Comparison of ENCODE assay signal across 12 cellular contexts in the genomic region with DNA sequence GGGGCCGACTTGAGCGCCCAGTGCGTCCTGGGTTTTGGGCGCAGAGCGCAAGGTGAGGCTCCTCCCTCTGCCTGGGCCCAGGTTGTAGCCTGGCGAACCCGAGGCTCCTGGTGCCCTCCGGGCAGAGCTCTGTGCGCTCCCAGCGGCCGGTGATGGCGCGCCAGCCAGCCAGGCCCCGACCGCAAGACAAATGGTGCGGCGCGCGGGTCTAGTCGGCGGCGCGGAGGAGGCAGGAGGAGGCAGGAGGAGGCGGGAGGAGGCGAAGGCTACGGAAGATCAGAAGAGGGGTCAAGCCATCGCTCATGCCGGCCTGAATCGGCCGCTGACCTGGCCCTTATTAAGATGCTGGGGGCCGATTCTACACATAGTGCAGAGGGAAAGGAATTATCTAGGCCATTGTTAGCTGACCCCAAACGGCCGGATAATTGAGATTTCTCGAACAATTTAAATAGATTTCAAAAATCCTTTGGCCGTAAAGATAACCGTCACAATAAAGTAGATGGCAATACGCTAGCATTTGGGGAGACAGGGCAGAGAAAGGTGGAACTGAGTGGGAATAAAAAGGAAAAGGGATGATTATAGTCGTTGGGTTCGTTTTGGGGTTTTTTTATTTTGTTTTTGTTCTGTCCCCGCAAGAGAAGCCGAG. TPM values are rescaled to one million over a fixed set of nuclear protein-coding genes. Genes with fewer than 3 reads are reported as not detected.
A peak's percentile ranks its signal among the peaks of the same experiment; 100 is the strongest.
DNase-seq lines count a peak whose midpoint lies in the region; ATAC-seq and TF ChIP-seq lines count a peak whose summit lies in the region.
"Had no signal": no experiment of that assay in that cellular context is flagged by ENCODE, and none has a peak within 500 bp of the region (broad histone marks: within the 10 kb centered on the region; RNA-seq: fewer than 3 reads in every experiment).

No MANE protein-coding gene starts in this region.

- H3F3A ChIP-seq in GM23338 (replicated peaks; ENCODE audit: low read depth), result peaks cover 33% of the 10 kb centered on the region

- peaks cover 71% of the 10 kb centered on the region for H3K4me1 Mint-ChIP-seq in GM23338
- H3K4me1 Mint-ChIP-seq in endothelial cell (ENCODE audit: unreplicated experiment), result peaks cover 23% of the 10 kb centered on the region
- peaks cover 1 to 9% (median 4%) of the 10 kb centered on the region in 7 donors for H3K4me1 Mint-ChIP-seq in naive thymus-derived CD4-positive, alpha-beta T cell
- H3K4me1 Mint-ChIP-seq in T-helper 2 cell treated with Interferon-gamma antibody and Interleukin-4, amounts not matched to agents 5 μg/mL and 100 μg/mL, for 36 hours (ENCODE audit: low read depth), result no peaks in the 10 kb centered on the region

- no peaks in the 10 kb centered on the region for H3K9me2 ChIP-seq in GM23338 (ENCODE audit: insufficient read depth)

- H2AFZ ChIP-seq in GM23338, result no peak overlapping the region; the same call in 1 of the 2 replicates

- H3K4me3 Mint-ChIP-seq in GM23338 (peak overlapping the region; percentile 58), endothelial cell (ENCODE audit: unreplicated experiment) (peak overlapping the region; percentile 57)
- H3K4me3 Mint-ChIP-seq in naive thymus-derived CD4-positive, alpha-beta T cell, result no peak overlapping the region
- H3K4me3 Mint-ChIP-seq in T-helper 2 cell treated with Interferon-gamma antibody and Interleukin-4, amounts not matched to agents 5 μg/mL and 100 μg/mL, for 36 hours, result no peak overlapping the region

- H3K27ac ChIP-seq in 22Rv1 (no peak overlapping the region), GM23338 (ENCODE audit: low read depth) (no peak overlapping the region), left lung (peak overlapping the region; percentile 64 to 87)
- H3K27ac ChIP-seq in naive thymus-derived CD4-positive, alpha-beta T cell (ENCODE audit: low read depth, low read length), result no peak overlapping the region
- H3K27ac ChIP-seq: epithelial cell of prostate had no signal

- TF ChIP-seq CTCF in 22Rv1 (IDR thresholded peaks at IDR 0.05), result peak; percentile 62
- peak; percentile 37 to 44 for TF ChIP-seq CTCF in GM23338 (conservative IDR thresholded peaks at IDR 0.05; ENCODE audit: low read depth in 2 of 2)
- TF ChIP-seq CTCF in endothelial cell (IDR thresholded peaks at IDR 0.05; ENCODE audit: unreplicated experiment), result peak; percentile 44
- no peak for TF ChIP-seq CTCF in left lung (IDR thresholded peaks at IDR 0.05)

- POLR2A ChIA-PET in naive thymus-derived CD4-positive, alpha-beta T cell (lab: Charles Lee), result no interaction called here

- H3K4me1 ChIP-seq in GM23338 (ENCODE audit: insufficient read depth) (peaks cover 80% of the 10 kb centered on the region), left lung (no peaks in the 10 kb centered on the region)
- no peaks in the 10 kb centered on the region for H3K4me1 ChIP-seq in naive thymus-derived CD4-positive, alpha-beta T cell (ENCODE audit: control insufficient read depth in 2 of 2, insufficient read depth in 2 of 2, low read length in 2 of 2)

- H3K9me3 ChIP-seq in left lung, result no peaks in the 10 kb centered on the region
- no peaks in the 10 kb centered on the region for H3K9me3 ChIP-seq in naive thymus-derived CD4-positive, alpha-beta T cell (ENCODE audit: control insufficient read depth in 2 of 3, low read length in 3 of 3)

- H3K27ac Mint-ChIP-seq in GM23338 (no peak overlapping the region), endothelial cell (ENCODE audit: unreplicated experiment) (no peak overlapping the region)
- H3K27ac Mint-ChIP-seq in naive thymus-derived CD4-positive, alpha-beta T cell, result peak overlapping the region in 1 of 9 donors; percentile 80
- no peak overlapping the region for H3K27ac Mint-ChIP-seq in T-helper 2 cell treated with Interferon-gamma antibody and Interleukin-4, amounts not matched to agents 5 μg/mL and 100 μg/mL, for 36 hours

- ATAC-seq in GM23338 (peak; percentile 69), left lung (no peak)
- ATAC-seq in naive thymus-derived CD4-positive, alpha-beta T cell, result no peak

- H3K27me3 ChIP-seq in GM23338 (ENCODE audit: insufficient read depth) (peaks cover 100% of the 10 kb centered on the region), left lung (peaks cover 71 to 100% of the 10 kb centered on the region in 2 donors)
- peaks cover 0 to 8% of the 10 kb centered on the region in 2 donors for H3K27me3 ChIP-seq in naive thymus-derived CD4-positive, alpha-beta T cell (ENCODE audit: control insufficient read depth in 2 of 2, insufficient read depth in 2 of 2, low read length in 2 of 2)

- H3K79me2 ChIP-seq in GM23338 (replicated peaks; ENCODE audit: insufficient read depth), result no peaks in the 10 kb centered on the region

- H3K36me3 Mint-ChIP-seq in GM23338 (ENCODE audit: low read depth) (no peaks in the 10 kb centered on the region; the same call in 2 of the 3 replicates), endothelial cell (ENCODE audit: low read depth, unreplicated experiment) (no peaks in the 10 kb centered on the region)
- H3K36me3 Mint-ChIP-seq in naive thymus-derived CD4-positive, alpha-beta T cell, result peaks cover 0 to 5% (median 2%) of the 10 kb centered on the region in 5 donors
- H3K36me3 Mint-ChIP-seq in T-helper 2 cell treated with Interferon-gamma antibody and Interleukin-4, amounts not matched to agents 5 μg/mL and 100 μg/mL, for 36 hours (ENCODE audit: low read depth), result no peaks in the 10 kb centered on the region

- intact Hi-C loops in left lung (cut with DNase I), result no loop called here
- intact Hi-C loops in naive thymus-derived CD4-positive, alpha-beta T cell (cut with micrococcal nuclease), result loop anchor here in 1 of 2 donors (5.0 kb wide), 3 partner anchors 264 to 936 kb away; a partner anchor contains a TSS

- peaks cover 16% of the 10 kb centered on the region; the same call in 2 of the 3 replicates for H3K9me3 Mint-ChIP-seq in GM23338
- H3K9me3 Mint-ChIP-seq in endothelial cell (ENCODE audit: unreplicated experiment), result no peaks in the 10 kb centered on the region
- peaks cover 0 to 4% (median under 1%) of the 10 kb centered on the region in 11 donors for H3K9me3 Mint-ChIP-seq in naive thymus-derived CD4-positive, alpha-beta T cell
- H3K9me3 Mint-ChIP-seq in T-helper 2 cell treated with Interferon-gamma antibody and Interleukin-4, amounts not matched to agents 5 μg/mL and 100 μg/mL, for 36 hours, result no peaks in the 10 kb centered on the region

- H3K4me3 ChIP-seq in GM23338 (peak overlapping the region; percentile 44), left lung (peak overlapping the region; percentile 37 to 42)
- no peak overlapping the region for H3K4me3 ChIP-seq in naive thymus-derived CD4-positive, alpha-beta T cell (ENCODE audit: low read length)

- H3K4me2 ChIP-seq in GM23338, result peak overlapping the region; percentile 69

- H3K36me3 ChIP-seq in GM23338 (ENCODE audit: insufficient read depth) (no peaks in the 10 kb centered on the region), left lung (no peaks in the 10 kb centered on the region)
- no peaks in the 10 kb centered on the region for H3K36me3 ChIP-seq in naive thymus-derived CD4-positive, alpha-beta T cell (ENCODE audit: control insufficient read depth in 2 of 3, insufficient read depth in 3 of 3, low read length in 3 of 3)

- H4K20me1 ChIP-seq in GM23338 (replicated peaks; ENCODE audit: insufficient read depth), result peaks cover 33% of the 10 kb centered on the region

- DNase-seq in GM23338 (ENCODE audit: low spot score) (peak; percentile 93), endothelial cell (ENCODE audit: low spot score) (peak; percentile 71), left lung (no peak), superior temporal gyrus (ENCODE audit: extremely low spot score) (no peak), pons (ENCODE audit: low spot score) (no peak)
- no peak for DNase-seq in naive thymus-derived CD4-positive, alpha-beta T cell
- DNase-seq in T-helper 2 cell treated with Interferon-gamma antibody and Interleukin-4, amounts not matched to agents 5 μg/mL and 100 μg/mL, for 36 hours (ENCODE audit: low spot score), result no peak
- DNase-seq: C1 segment of cervical spinal cord, NCI-H69 had no signal

- CTCF ChIA-PET in naive thymus-derived CD4-positive, alpha-beta T cell (lab: Charles Lee), result no interaction called here

- H3K27me3 Mint-ChIP-seq in GM23338 (ENCODE audit: insufficient read depth, low read depth, poor library complexity), result peaks cover 100% of the 10 kb centered on the region
- peaks cover 44% of the 10 kb centered on the region for H3K27me3 Mint-ChIP-seq in endothelial cell (ENCODE audit: unreplicated experiment)
- peaks cover 80 to 97% (median 87%) of the 10 kb centered on the region in 5 donors for H3K27me3 Mint-ChIP-seq in naive thymus-derived CD4-positive, alpha-beta T cell
- H3K27me3 Mint-ChIP-seq in T-helper 2 cell treated with Interferon-gamma antibody and Interleukin-4, amounts not matched to agents 5 μg/mL and 100 μg/mL, for 36 hours (ENCODE audit: low read depth), result peaks cover 98% of the 10 kb centered on the region

TF ChIP-seq in GM23338, 12 proteins besides CTCF, POLR2A, EP300 and RAD21:
- TF ChIP-seq EZH2 (IDR thresholded peaks at IDR 0.05; ENCODE audit: low read depth, unreplicated experiment), result peak; percentile 96
- TF ChIP-seq STAT1 (IDR thresholded peaks at IDR 0.05; ENCODE audit: unreplicated experiment), result no peak
- no peak for TF ChIP-seq POLR2AphosphoS5 (IDR thresholded peaks at IDR 0.05; ENCODE audit: low read depth)
- TF ChIP-seq, protein P1, sequence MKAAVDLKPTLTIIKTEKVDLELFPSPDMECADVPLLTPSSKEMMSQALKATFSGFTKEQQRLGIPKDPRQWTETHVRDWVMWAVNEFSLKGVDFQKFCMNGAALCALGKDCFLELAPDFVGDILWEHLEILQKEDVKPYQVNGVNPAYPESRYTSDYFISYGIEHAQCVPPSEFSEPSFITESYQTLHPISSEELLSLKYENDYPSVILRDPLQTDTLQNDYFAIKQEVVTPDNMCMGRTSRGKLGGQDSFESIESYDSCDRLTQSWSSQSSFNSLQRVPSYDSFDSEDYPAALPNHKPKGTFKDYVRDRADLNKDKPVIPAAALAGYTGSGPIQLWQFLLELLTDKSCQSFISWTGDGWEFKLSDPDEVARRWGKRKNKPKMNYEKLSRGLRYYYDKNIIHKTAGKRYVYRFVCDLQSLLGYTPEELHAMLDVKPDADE (IDR thresholded peaks at IDR 0.05), result no peak
- no peak for TF ChIP-seq CREB1 (CRISPR knock-in tag; IDR thresholded peaks at IDR 0.05; ENCODE audit: low read depth)
- TF ChIP-seq ZNF114 (CRISPR knock-in tag; IDR thresholded peaks at IDR 0.05), result no peak
- no peak for TF ChIP-seq ZNF331 (CRISPR knock-in tag; IDR thresholded peaks at IDR 0.05; ENCODE audit: low read depth)
- TF ChIP-seq JUNB (IDR thresholded peaks at IDR 0.05; ENCODE audit: unreplicated experiment), result peak; percentile 6
- TF ChIP-seq EZH2phosphoT487 (IDR thresholded peaks at IDR 0.05; ENCODE audit: unreplicated experiment), result peak; percentile 44
TF ChIP-seq in GM23338: peak in this region for 3.

RNA-seq across cellular contexts. Expression of a gene that starts 2.8 kb away (rescaled TPM):
- 0.21 TPM in 1 of 2 replicates, not detected in the other for total RNA-seq in GM23338 (2014; rRNA removed; shearing (Covaris generic))
- not detected in 2 replicates for polyA plus RNA-seq in GM23338 (2016; fragmentation: Nextera tagmentation; extraction: Ambion mirVana)
- total RNA-seq in endothelial cell (ENCODE audit: unreplicated experiment) (0.38 TPM), left lung (10 to 100 TPM; 16.8 to 18.1 TPM)
- total RNA-seq in naive thymus-derived CD4-positive, alpha-beta T cell, result not detected
- not detected for polyA plus RNA-seq in naive thymus-derived CD4-positive, alpha-beta T cell
- total RNA-seq: lung microvascular endothelial cell had no signal

Comparison
In these comparisons a context has a peak if more than half of its experiments do, and no peak if none do; other contexts are left out.
1. H3K27ac ChIP-seq: peak in left lung (2 of 2); none in 22Rv1 (single experiment), GM23338 (single experiment) and naive thymus-derived CD4-positive, alpha-beta T cell (single experiment).
2. CTCF ChIP-seq: peak in 22Rv1 (single experiment), GM23338 (2 of 2) and endothelial cell (single experiment); none in left lung (0 of 2).
3. DNase-seq: peak in GM23338 (single experiment) and endothelial cell (single experiment); none in left lung (0 of 2), superior temporal gyrus (single experiment), naive thymus-derived CD4-positive, alpha-beta T cell (0 of 9), pons (single experiment) and T-helper 2 cell treated with Interferon-gamma antibody and Interleukin-4, amounts not matched to agents 5 μg/mL and 100 μg/mL, for 36 hours (single experiment).
4. H3K4me3 Mint-ChIP-seq: peak in GM23338 (single experiment) and endothelial cell (single experiment); none in naive thymus-derived CD4-positive, alpha-beta T cell (0 of 10) and T-helper 2 cell treated with Interferon-gamma antibody and Interleukin-4, amounts not matched to agents 5 μg/mL and 100 μg/mL, for 36 hours (single experiment).
5. RNA of a gene that starts 2.8 kb away (total RNA-seq): 16.8 to 18.1 TPM in left lung; 0.38 TPM in endothelial cell (single experiment), 0.21 TPM in GM23338 and not detected in naive thymus-derived CD4-positive, alpha-beta T cell; every median in the first group is over 10 times any median in the second.